8 cellular contexts compared by ENCODE assay signal in the genomic region with DNA sequence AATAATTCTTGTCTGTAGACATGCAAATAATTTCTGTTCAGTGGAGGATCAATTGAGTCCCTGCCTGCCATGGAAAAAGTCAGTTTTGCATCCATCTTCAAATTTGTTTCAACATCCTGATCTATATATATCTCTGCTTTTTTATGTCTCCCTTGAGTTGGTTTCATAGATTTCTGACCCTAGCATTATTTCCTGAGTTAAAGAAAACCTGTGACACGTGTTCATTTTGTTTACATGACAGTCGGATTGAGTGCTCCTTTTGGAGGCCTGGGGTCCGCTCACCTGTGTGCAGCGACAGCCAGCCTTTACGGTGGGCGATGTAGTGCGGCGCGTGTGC.
DNase-seq lines count a peak whose midpoint lies in the region; ATAC-seq and TF ChIP-seq lines count a peak whose summit lies in the region.

No MANE protein-coding gene starts in this region.

- no peak for DNase-seq in GM12865 (ENCODE audit: low read depth)
- no peak for DNase-seq in central memory CD8-positive, alpha-beta T cell (ENCODE audit: low spot score in 2 of 2)
- DNase-seq in activated effector memory CD4-positive, alpha-beta T cell treated with Interleukin-2 at 50 U/mL for 16 hours: no peak
- DNase-seq in cortex of kidney (lab: John Stamatoyannopoulos, UW): no peak

- H3K36me3 ChIP-seq in muscle layer of colon (ENCODE audit: insufficient read depth, low read length): peaks cover 15% of the 10 kb centered on the region

- H3K27ac Mint-ChIP-seq in central memory CD8-positive, alpha-beta T cell (ENCODE audit: low read depth): peak overlapping the region; percentile 79

- peak overlapping the region; percentile 92 for H3K4me3 Mint-ChIP-seq in central memory CD8-positive, alpha-beta T cell

- H3K4me3 ChIP-seq in GM12865 (ENCODE audit: low read depth, low read length) (peak overlapping the region; percentile 86), muscle layer of colon (ENCODE audit: low read depth in 1 of 2, low read length in 2 of 2) (peak overlapping the region; percentile 65 to 66)

- no peaks in the 10 kb centered on the region for H3K9me3 ChIP-seq in muscle layer of colon (ENCODE audit: low read length)

- no peak overlapping the region for H3K9ac ChIP-seq in muscle layer of colon (ENCODE audit: low read length)

- H3K36me3 Mint-ChIP-seq in central memory CD8-positive, alpha-beta T cell (ENCODE audit: insufficient read depth): peaks cover 24% of the 10 kb centered on the region

- H3K27ac ChIP-seq in muscle layer of colon (ENCODE audit: low read depth, low read length): peak overlapping the region; percentile 79

- H3K4me1 ChIP-seq in muscle layer of colon (ENCODE audit: insufficient read depth, low read length): peaks cover 32% of the 10 kb centered on the region

- TF ChIP-seq EP300 in Ishikawa (IDR thresholded peaks at IDR 0.05; ENCODE audit: borderline replicate concordance): no peak

- no peaks in the 10 kb centered on the region for H3K27me3 Mint-ChIP-seq in central memory CD8-positive, alpha-beta T cell

- ATAC-seq in central memory CD8-positive, alpha-beta T cell (replicated peaks; ENCODE audit: extremely low read depth, poor library complexity, severe bottlenecking): no peak
- no peak for ATAC-seq in HG02981 (IDR thresholded peaks at IDR 0.05; ENCODE audit: unreplicated experiment)
- ATAC-seq in HG03571 (IDR thresholded peaks at IDR 0.05; ENCODE audit: unreplicated experiment): no peak

- no peaks in the 10 kb centered on the region for H3K27me3 ChIP-seq in muscle layer of colon (ENCODE audit: control insufficient read depth in 1 of 2, insufficient read depth in 2 of 2, low read length in 2 of 2)

- TF ChIP-seq CTCF in GM12865 (IDR thresholded peaks at IDR 0.05; ENCODE audit: insufficient read depth, low read depth, low read length, missing control alignments): no peak

- no peak for TF ChIP-seq RAD21 in Ishikawa (IDR thresholded peaks at IDR 0.05; ENCODE audit: low read depth)

- no peaks in the 10 kb centered on the region for H3K9me3 Mint-ChIP-seq in central memory CD8-positive, alpha-beta T cell

- peaks cover 19% of the 10 kb centered on the region for H3K4me1 Mint-ChIP-seq in central memory CD8-positive, alpha-beta T cell

TF ChIP-seq in Ishikawa, 13 proteins besides CTCF, POLR2A, EP300 and RAD21:
- TF ChIP-seq, protein P1, sequence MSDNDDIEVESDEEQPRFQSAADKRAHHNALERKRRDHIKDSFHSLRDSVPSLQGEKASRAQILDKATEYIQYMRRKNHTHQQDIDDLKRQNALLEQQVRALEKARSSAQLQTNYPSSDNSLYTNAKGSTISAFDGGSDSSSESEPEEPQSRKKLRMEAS (IDR thresholded peaks at IDR 0.05): peak; percentile 42
- TF ChIP-seq CREB1 (IDR thresholded peaks at IDR 0.05; ENCODE audit: low read depth): no peak
- no peak for TF ChIP-seq YY1 (IDR thresholded peaks at IDR 0.05; ENCODE audit: low read depth)
